In the genomic region with DNA sequence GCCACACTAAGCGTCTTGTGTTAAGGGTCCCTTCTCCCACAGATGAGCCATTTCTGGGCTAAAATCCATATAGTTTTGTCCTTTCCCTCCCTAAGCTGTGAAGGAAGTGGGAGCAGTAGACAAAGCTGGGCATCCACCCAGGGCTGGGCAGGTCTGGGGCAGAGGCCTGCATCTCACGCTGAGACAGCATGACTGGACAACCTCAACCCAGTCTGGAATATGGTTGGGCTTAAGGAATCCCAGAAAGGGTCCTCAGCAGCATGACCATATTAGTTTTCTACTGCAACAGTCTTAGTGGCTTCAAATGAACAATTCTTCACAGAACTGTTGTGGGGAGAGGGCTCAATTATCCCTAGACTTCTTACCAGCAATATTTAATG, we compare ENCODE assay signal across 16 cellular contexts.
DNase-seq lines count a peak whose midpoint lies in the region; ATAC-seq and TF ChIP-seq lines count a peak whose summit lies in the region.
"Had no signal": no experiment of that assay in that cellular context is flagged by ENCODE, and none has a peak within 500 bp of the region (broad histone marks: within the 10 kb centered on the region; RNA-seq: fewer than 3 reads in every experiment).

No MANE protein-coding gene starts in this region.

- peaks cover 12 to 25% (median 13%) of the 10 kb centered on the region in 4 donors for H3K4me1 Mint-ChIP-seq in naive thymus-derived CD8-positive, alpha-beta T cell
- peaks cover 55% of the 10 kb centered on the region for H3K4me1 Mint-ChIP-seq in activated T-helper 1 cell treated with anti-CD3 and anti-CD28 coated beads, Interleukin-12 subunit alpha, Interleukin-12 subunit beta, Interleukin-2, Interleukin-4 antibody, amounts not matched to agents 30 ng/mL and 10 ng/mL and 1 ng/mL, durations not matched to agents 14 hours and 24 hours and 36 hours (ENCODE audit: low read depth)

- H3K27ac Mint-ChIP-seq in naive thymus-derived CD8-positive, alpha-beta T cell, result no peak overlapping the region
- H3K27ac Mint-ChIP-seq in activated T-helper 1 cell treated with anti-CD3 and anti-CD28 coated beads, Interleukin-12 subunit alpha, Interleukin-12 subunit beta, Interleukin-2, Interleukin-4 antibody, amounts not matched to agents 30 ng/mL and 10 ng/mL and 1 ng/mL, durations not matched to agents 14 hours and 24 hours and 36 hours, result no peak overlapping the region
- H3K27ac Mint-ChIP-seq: mesothelial cell of epicardium had no signal

- POLR2A ChIA-PET in naive thymus-derived CD8-positive, alpha-beta T cell (lab: Charles Lee), result no interaction called here

- no peak overlapping the region for H3K4me3 Mint-ChIP-seq in naive thymus-derived CD8-positive, alpha-beta T cell
- H3K4me3 Mint-ChIP-seq in activated T-helper 1 cell treated with anti-CD3 and anti-CD28 coated beads, Interleukin-12 subunit alpha, Interleukin-12 subunit beta, Interleukin-2, Interleukin-4 antibody, amounts not matched to agents 30 ng/mL and 10 ng/mL and 1 ng/mL, durations not matched to agents 14 hours and 24 hours and 36 hours, result no peak overlapping the region
- H3K4me3 Mint-ChIP-seq: brain, mesothelial cell of epicardium had no signal

- no peak overlapping the region for H3K4me3 ChIP-seq in AG09309 (ENCODE audit: control insufficient read depth, low read depth, low read length)
- H3K4me3 ChIP-seq in choroid plexus epithelial cell (ENCODE audit: low read depth, low read length), result no peak overlapping the region
- H3K4me3 ChIP-seq in lung, result no peak overlapping the region

- 81 to 89% methylated on average over 2 of the region's 2 CpGs for WGBS in lung, 2 donors

- H3K36me3 Mint-ChIP-seq in naive thymus-derived CD8-positive, alpha-beta T cell, result no peaks in the 10 kb centered on the region
- peaks cover 27% of the 10 kb centered on the region for H3K36me3 Mint-ChIP-seq in activated T-helper 1 cell treated with anti-CD3 and anti-CD28 coated beads, Interleukin-12 subunit alpha, Interleukin-12 subunit beta, Interleukin-2, Interleukin-4 antibody, amounts not matched to agents 30 ng/mL and 10 ng/mL and 1 ng/mL, durations not matched to agents 14 hours and 24 hours and 36 hours (ENCODE audit: low read depth)
- H3K36me3 Mint-ChIP-seq: brain, mesothelial cell of epicardium had no signal

- H3K9me3 Mint-ChIP-seq in naive thymus-derived CD8-positive, alpha-beta T cell, result peaks cover 0 to 2% (median 0%) of the 10 kb centered on the region in 9 donors
- peaks cover 17% of the 10 kb centered on the region for H3K9me3 Mint-ChIP-seq in activated T-helper 1 cell treated with anti-CD3 and anti-CD28 coated beads, Interleukin-12 subunit alpha, Interleukin-12 subunit beta, Interleukin-2, Interleukin-4 antibody, amounts not matched to agents 30 ng/mL and 10 ng/mL and 1 ng/mL, durations not matched to agents 14 hours and 24 hours and 36 hours

- H3K9me3 ChIP-seq in lung (ENCODE audit: control insufficient read depth in 2 of 2, insufficient read depth in 1 of 2, low read length in 1 of 2), result no peaks in the 10 kb centered on the region

- peaks cover 4 to 5% of the 10 kb centered on the region in 2 donors for H3K4me1 ChIP-seq in lung (ENCODE audit: control insufficient read depth in 2 of 2, insufficient read depth in 2 of 2, low read length in 2 of 2)

- ATAC-seq in lung (ENCODE audit: insufficient read depth, low FRiP score) (no peak), HG03175 (IDR thresholded peaks at IDR 0.05; ENCODE audit: unreplicated experiment) (no peak)
- no peak for ATAC-seq in naive thymus-derived CD8-positive, alpha-beta T cell
- ATAC-seq: HepG2 had no signal

- DNase-seq in AG09309 (ENCODE audit: low read depth), result peak; percentile 82
- DNase-seq in LHCN-M2 (ENCODE audit: low read depth), result peak; percentile 57
- peak; percentile 75 for DNase-seq in choroid plexus epithelial cell (ENCODE audit: low read depth)
- peak; percentile 27 for DNase-seq in lung (ENCODE audit: low spot score)
- DNase-seq in naive thymus-derived CD8-positive, alpha-beta T cell, result no peak
- DNase-seq in NCI-H69 (lab: John Stamatoyannopoulos, UW), result no peak
- DNase-seq in activated T-helper 1 cell treated with anti-CD3 and anti-CD28 coated beads, Interleukin-12 subunit alpha, Interleukin-12 subunit beta, Interleukin-2, Interleukin-4 antibody, amounts not matched to agents 30 ng/mL and 10 ng/mL and 1 ng/mL, durations not matched to agents 14 hours and 24 hours and 36 hours (ENCODE audit: low spot score), result no peak
- DNase-seq: C1 segment of cervical spinal cord; NCI-H1417; NCI-H774; SHP77; stimulated activated CD4-positive, alpha-beta T cell treated with anti-CD3 and anti-CD28 coated beads, Interleukin-2, amount 100 ng/mL, for 24 hours had no signal

- intact Hi-C loops in activated T-helper 1 cell treated with anti-CD3 and anti-CD28 coated beads, Interleukin-12 subunit alpha, Interleukin-12 subunit beta, Interleukin-2, Interleukin-4 antibody, amounts not matched to agents 30 ng/mL and 10 ng/mL and 1 ng/mL, durations not matched to agents 14 hours and 24 hours and 36 hours (cut with micrococcal nuclease), result no loop called here

- no peak overlapping the region for H3K27ac ChIP-seq in lung (ENCODE audit: low read depth in 1 of 2, low read length in 1 of 2)

- TF ChIP-seq CTCF in AG09309 (IDR thresholded peaks at IDR 0.05; ENCODE audit: control insufficient read depth, insufficient read depth, low read depth, low read length, missing control alignments) (no peak), choroid plexus epithelial cell (conservative IDR thresholded peaks at IDR 0.05; ENCODE audit: low read depth, low read length) (no peak), lung (IDR thresholded peaks at IDR 0.05; ENCODE audit: control extremely low read depth, extremely low read depth) (no peak)

- H3K36me3 ChIP-seq in lung (ENCODE audit: control insufficient read depth in 2 of 2, insufficient read depth in 2 of 2, low read length in 2 of 2), result no peaks in the 10 kb centered on the region

- H3K27me3 Mint-ChIP-seq in naive thymus-derived CD8-positive, alpha-beta T cell, result no peaks in the 10 kb centered on the region
- H3K27me3 Mint-ChIP-seq in activated T-helper 1 cell treated with anti-CD3 and anti-CD28 coated beads, Interleukin-12 subunit alpha, Interleukin-12 subunit beta, Interleukin-2, Interleukin-4 antibody, amounts not matched to agents 30 ng/mL and 10 ng/mL and 1 ng/mL, durations not matched to agents 14 hours and 24 hours and 36 hours (ENCODE audit: insufficient read depth), result no peaks in the 10 kb centered on the region

- no peaks in the 10 kb centered on the region for H3K27me3 ChIP-seq in lung (ENCODE audit: control insufficient read depth, insufficient read depth)

Comparison
In these comparisons a context has a peak if more than half of its experiments do, and no peak if none do; other contexts are left out.
1. DNase-seq: peak in AG09309 (single experiment), LHCN-M2 (single experiment), choroid plexus epithelial cell (single experiment) and lung (single experiment); none in naive thymus-derived CD8-positive, alpha-beta T cell (0 of 10), NCI-H69 (single experiment) and activated T-helper 1 cell treated with anti-CD3 and anti-CD28 coated beads, Interleukin-12 subunit alpha, Interleukin-12 subunit beta, Interleukin-2, Interleukin-4 antibody, amounts not matched to agents 30 ng/mL and 10 ng/mL and 1 ng/mL, durations not matched to agents 14 hours and 24 hours and 36 hours (single experiment).